14 cellular contexts compared by ENCODE assay signal in the genomic region with DNA sequence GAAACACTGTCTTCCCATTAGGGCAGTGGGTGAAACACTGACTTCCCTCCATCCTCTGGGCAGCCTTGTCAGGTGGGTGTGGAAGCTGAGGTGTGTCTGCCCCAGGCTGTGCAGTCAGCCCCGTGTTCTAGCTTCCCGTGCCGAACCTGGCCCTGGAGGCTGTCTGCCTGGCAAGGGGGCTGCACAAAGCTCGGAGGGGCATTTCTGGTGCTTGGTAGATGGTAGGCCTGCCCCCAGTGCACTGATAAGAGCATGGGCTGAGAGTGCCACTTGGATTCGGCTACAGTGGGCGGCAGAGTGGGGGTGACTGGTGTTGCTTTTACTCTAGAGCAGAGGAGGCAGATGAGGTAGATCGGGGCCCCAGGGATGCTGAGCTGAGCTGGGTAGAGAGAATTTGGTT. TPM values are rescaled to one million over a fixed set of nuclear protein-coding genes. Genes with fewer than 3 reads are reported as not detected.
DNase-seq lines count a peak whose midpoint lies in the region; ATAC-seq and TF ChIP-seq lines count a peak whose summit lies in the region.
"Had no signal": no experiment of that assay in that cellular context is flagged by ENCODE, and none has a peak within 500 bp of the region (broad histone marks: within the 10 kb centered on the region; RNA-seq: fewer than 3 reads in every experiment).

No MANE protein-coding gene starts in this region.

- H3K27ac ChIP-seq in RWPE1 (peak overlapping the region; percentile 57), fibroblast of lung (ENCODE audit: insufficient read depth, low read length) (peak overlapping the region; percentile 61), psoas muscle (peak overlapping the region; percentile 67), osteoblast (ENCODE audit: low read depth, low read length) (no peak overlapping the region)
- H3K27ac ChIP-seq: gastroesophageal sphincter had no signal

- no peak overlapping the region for H3K4me3 ChIP-seq in fibroblast of lung (replicated peaks in 1 of 4; ENCODE audit: control extremely low read depth in 1 of 4, insufficient read depth in 1 of 4, low read depth in 3 of 4, low read length in 4 of 4)
- H3K4me3 ChIP-seq in psoas muscle: no peak overlapping the region
- H3K4me3 ChIP-seq in osteoblast (ENCODE audit: insufficient read depth, low read length): no peak overlapping the region
- H3K4me3 ChIP-seq: gastroesophageal sphincter had no signal

- H3K79me2 ChIP-seq in fibroblast of lung (ENCODE audit: control insufficient read depth, insufficient read depth, low read length) (peaks cover 64% of the 10 kb centered on the region), osteoblast (ENCODE audit: insufficient read depth, low read length) (peaks cover 86% of the 10 kb centered on the region)

- peaks cover 0 to 2% of the 10 kb centered on the region in 2 donors for H3K9me3 Mint-ChIP-seq in activated T-cell treated with anti-CD3 and anti-CD28 coated beads, Interleukin-2, amount 50 U/mL, for 72 hours
- H3K9me3 Mint-ChIP-seq: activated CD8-positive, alpha-beta T cell treated with anti-CD3 and anti-CD28 coated beads for 36 hours; activated naive CD4-positive, alpha-beta T cell treated with anti-CD3 and anti-CD28 coated beads, Interleukin-2, amount 50 U/mL, for 72 hours had no signal

- H3K9ac ChIP-seq in fibroblast of lung (ENCODE audit: insufficient read depth, low read length): no peak overlapping the region

- H4K20me1 ChIP-seq in fibroblast of lung (ENCODE audit: control insufficient read depth, extremely low read depth, insufficient read depth, low read length): no peaks in the 10 kb centered on the region
- H4K20me1 ChIP-seq in osteoblast (ENCODE audit: insufficient read depth, low read length): peaks cover 11% of the 10 kb centered on the region

- no peak overlapping the region for H3K27ac Mint-ChIP-seq in activated T-cell treated with anti-CD3 and anti-CD28 coated beads, Interleukin-2, amount 50 U/mL, for 72 hours
- H3K27ac Mint-ChIP-seq: activated CD8-positive, alpha-beta T cell treated with anti-CD3 and anti-CD28 coated beads for 36 hours had no signal

- H3K36me3 ChIP-seq in fibroblast of lung (ENCODE audit: control insufficient read depth, insufficient read depth, low read length) (peaks cover 2% of the 10 kb centered on the region), psoas muscle (ENCODE audit: insufficient read depth in 1 of 2, low read depth in 1 of 2) (no peaks in the 10 kb centered on the region), osteoblast (ENCODE audit: insufficient read depth, low read length) (no peaks in the 10 kb centered on the region)
- H3K36me3 ChIP-seq: gastroesophageal sphincter had no signal

- no peaks in the 10 kb centered on the region for H3K27me3 Mint-ChIP-seq in activated T-cell treated with anti-CD3 and anti-CD28 coated beads, Interleukin-2, amount 50 U/mL, for 72 hours (ENCODE audit: low read depth)
- H3K27me3 Mint-ChIP-seq: activated CD8-positive, alpha-beta T cell treated with anti-CD3 and anti-CD28 coated beads for 36 hours had no signal

- H2AFZ ChIP-seq in fibroblast of lung (ENCODE audit: low read length) (no peak overlapping the region), osteoblast (ENCODE audit: low read length) (no peak overlapping the region)

- peaks cover 78% of the 10 kb centered on the region for H3K4me1 Mint-ChIP-seq in activated T-cell treated with anti-CD3 and anti-CD28 coated beads, Interleukin-2, amount 50 U/mL, for 72 hours (ENCODE audit: low read depth)

- intact Hi-C loops in psoas muscle (cut with DNase I): no loop called here

- no peak for ATAC-seq in activated T-cell treated with anti-CD3 and anti-CD28 coated beads, Interleukin-2, amount 50 U/mL, for 72 hours (replicated peaks in 1 of 2)
- no peak for ATAC-seq in psoas muscle
- ATAC-seq in GM21825 (IDR thresholded peaks at IDR 0.05; ENCODE audit: unreplicated experiment): no peak
- ATAC-seq in GM18873 (IDR thresholded peaks at IDR 0.05; ENCODE audit: low FRiP score, unreplicated experiment): no peak
- ATAC-seq: gastroesophageal sphincter, left lobe of liver had no signal

- DNase-seq in activated T-cell treated with anti-CD3 and anti-CD28 coated beads, Interleukin-2, amount 50 U/mL, for 72 hours: no peak
- DNase-seq in activated T-cell treated with anti-CD3 and anti-CD28 coated beads, Interleukin-2, amount 50 U/mL, for 1 hour: no peak
- DNase-seq in RWPE1 (ENCODE audit: low spot score) (no peak), fibroblast of lung (ENCODE audit: low read depth in 2 of 2) (no peak), psoas muscle (no peak), osteoblast (ENCODE audit: insufficient read length, low spot score, missing footprints) (no peak)
- DNase-seq: cortex of kidney, NCI-H2081 treated with DMSO at 0.1 percent for 48 hours had no signal

- POLR2A ChIA-PET in RWPE1 (lab: Yijun Ruan, JAX; ENCODE audit: low non-redundant PET): no interaction called here

- peak overlapping the region; percentile 3 to 38 for H3K4me3 Mint-ChIP-seq in activated T-cell treated with anti-CD3 and anti-CD28 coated beads, Interleukin-2, amount 50 U/mL, for 72 hours
- H3K4me3 Mint-ChIP-seq: activated CD8-positive, alpha-beta T cell treated with anti-CD3 and anti-CD28 coated beads for 36 hours had no signal

- TF ChIP-seq CTCF in RWPE1 (conservative IDR thresholded peaks at IDR 0.05; ENCODE audit: low read depth) (no peak), fibroblast of lung (conservative IDR thresholded peaks at IDR 0.05 in 1 of 2, IDR thresholded peaks at IDR 0.05 in 1 of 2; ENCODE audit: low read depth in 1 of 2, low read length in 2 of 2) (no peak), psoas muscle (IDR thresholded peaks at IDR 0.05) (no peak), osteoblast (IDR thresholded peaks at IDR 0.05; ENCODE audit: extremely low read depth, low read depth, low read length) (no peak)

- CTCF ChIA-PET in RWPE1 (lab: Yijun Ruan, JAX): no interaction called here

- H3K27me3 ChIP-seq in fibroblast of lung (ENCODE audit: control insufficient read depth, insufficient read depth, low read length) (no peaks in the 10 kb centered on the region), psoas muscle (ENCODE audit: insufficient read depth in 3 of 3, low read length in 2 of 3) (no peaks in the 10 kb centered on the region), osteoblast (ENCODE audit: insufficient read depth, low read length) (no peaks in the 10 kb centered on the region)
- H3K27me3 ChIP-seq: gastroesophageal sphincter had no signal

- H3K4me1 ChIP-seq in fibroblast of lung (ENCODE audit: control insufficient read depth, extremely low read depth, insufficient read depth, low read length) (peaks cover 32% of the 10 kb centered on the region), psoas muscle (peaks cover 51% of the 10 kb centered on the region), osteoblast (ENCODE audit: insufficient read depth, low read length) (peaks cover 33% of the 10 kb centered on the region)

- peaks cover 0 to 2% of the 10 kb centered on the region in 2 donors for H3K36me3 Mint-ChIP-seq in activated T-cell treated with anti-CD3 and anti-CD28 coated beads, Interleukin-2, amount 50 U/mL, for 72 hours (ENCODE audit: insufficient read depth in 2 of 2)

- H3K9me3 ChIP-seq in fibroblast of lung (ENCODE audit: control insufficient read depth, insufficient read depth, low read depth, low read length) (no peaks in the 10 kb centered on the region), psoas muscle (no peaks in the 10 kb centered on the region), osteoblast (ENCODE audit: low read depth, low read length) (no peaks in the 10 kb centered on the region)
- H3K9me3 ChIP-seq: gastroesophageal sphincter had no signal

- WGBS in psoas muscle, 3 donors: 94 to 95% (median 94%) methylated on average over 7 of the region's 7 CpGs

- H3K4me2 ChIP-seq in fibroblast of lung (ENCODE audit: extremely low read depth, insufficient read depth, low read length): no peak overlapping the region
- no peak overlapping the region for H3K4me2 ChIP-seq in osteoblast (ENCODE audit: insufficient read depth, low read length)

RNA-seq across cellular contexts. Expression of gene IGF1R, which starts 21.3 kb away (rescaled TPM):
- total RNA-seq in activated T-cell treated with anti-CD3 and anti-CD28 coated beads, Interleukin-2, amount 50 U/mL, for 72 hours: 10 to 100 TPM; 25.7 to 40.1 TPM
- total RNA-seq in fibroblast of lung: 16.7 and 28.6 TPM in 2 replicates
- 12.8 and 14.6 TPM in 2 replicates for polyA plus RNA-seq in fibroblast of lung
- 16.0 and 27.0 TPM in 2 replicates for polyA plus RNA-seq in fibroblast of lung (2012)
- polyA minus RNA-seq in fibroblast of lung (ENCODE audit: low replicate concordance): 123 and 128 TPM in 2 replicates
- 10 to 100 TPM; 12.0 to 20.4 (median 15.9) TPM for total RNA-seq in psoas muscle
- 1 to 10 TPM; 2.1 to 4.0 (median 2.6) TPM for polyA plus RNA-seq in psoas muscle
- 18.8 and 30.9 TPM in 2 replicates for total RNA-seq in osteoblast
